Comparison of ENCODE assay signal across 8 cellular contexts in the genomic region with DNA sequence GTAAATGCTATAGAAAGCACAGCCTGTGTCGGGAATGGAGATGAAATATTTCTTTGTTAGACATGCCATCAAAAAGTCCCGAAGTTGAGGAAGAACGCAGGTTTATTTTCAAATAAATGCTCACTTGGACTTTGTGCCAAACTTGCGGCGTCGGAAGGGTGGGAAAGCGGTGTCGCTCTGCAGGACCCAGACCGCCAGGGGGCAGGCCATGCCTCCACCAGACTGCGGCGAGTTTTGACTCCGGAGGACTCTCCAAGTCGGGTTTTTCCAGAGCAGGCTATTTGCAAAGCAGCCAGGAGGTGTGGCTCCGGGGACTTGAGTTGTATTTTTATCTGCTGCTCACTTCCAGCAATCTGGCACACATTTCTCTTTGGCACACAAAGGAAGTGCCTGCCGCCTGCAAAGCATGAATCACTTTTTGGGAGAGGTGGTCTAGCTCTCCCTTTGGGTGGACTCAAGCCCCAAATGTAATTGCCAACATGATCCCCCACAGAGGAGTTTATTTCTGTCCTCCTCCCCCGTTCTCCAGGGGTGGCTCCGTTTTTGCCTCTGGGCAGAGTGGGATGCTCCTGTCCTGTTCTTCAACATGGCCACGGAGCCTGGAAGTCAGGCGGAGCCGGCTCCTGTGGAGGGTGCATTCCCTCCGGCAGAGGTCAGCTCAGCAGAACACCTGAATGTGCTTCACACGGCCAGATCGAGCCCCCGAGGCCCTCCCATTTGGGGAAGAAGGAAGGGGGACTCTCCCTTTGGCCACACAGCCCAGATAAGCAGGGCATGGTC.
DNase-seq lines count a peak whose midpoint lies in the region; ATAC-seq and TF ChIP-seq lines count a peak whose summit lies in the region.

No MANE protein-coding gene starts in this region.

- CTCF ChIA-PET in IMR-90 (lab: Yijun Ruan, JAX): no interaction called here

- H3K27ac ChIP-seq in IMR-90 (ENCODE audit: insufficient read depth, low read length): no peak overlapping the region
- H3K27ac ChIP-seq in mesendoderm (ENCODE audit: low read depth, low read length): no peak overlapping the region

- no peak overlapping the region for H3K4me2 ChIP-seq in IMR-90 (ENCODE audit: low read depth, low read length)
- H3K4me2 ChIP-seq in mesendoderm (ENCODE audit: low read length): no peak overlapping the region

- H3K18ac ChIP-seq in IMR-90 (ENCODE audit: low read depth, low read length) (no peak overlapping the region), mesendoderm (ENCODE audit: low read length) (no peak overlapping the region)

- H3K27me3 ChIP-seq in IMR-90 (ENCODE audit: control insufficient read depth, insufficient read depth, low read length): no peaks in the 10 kb centered on the region
- no peaks in the 10 kb centered on the region for H3K27me3 ChIP-seq in mesendoderm (ENCODE audit: insufficient read depth, low read length, poor library complexity)

- no peaks in the 10 kb centered on the region for H4K20me1 ChIP-seq in IMR-90 (ENCODE audit: insufficient read depth, low read length)

- TF ChIP-seq RAD21 in IMR-90 (IDR thresholded peaks at IDR 0.05; ENCODE audit: low read length): 0 out of 2 replicates have a peak, but pooled peaks have one; percentile 30

- no peak overlapping the region for H2AK5ac ChIP-seq in IMR-90 (ENCODE audit: low read depth, low read length)
- no peak overlapping the region for H2AK5ac ChIP-seq in mesendoderm (ENCODE audit: low read length)

- dilution Hi-C loops in IMR-90 (cut with HindIII; ENCODE audit: low sequenced_read_pairs, unreplicated experiment): no loop called here

- TF ChIP-seq CTCF in IMR-90 (conservative IDR thresholded peaks at IDR 0.05; ENCODE audit: low read depth, low read length) (peak; percentile 47), epithelial cell of esophagus (IDR thresholded peaks at IDR 0.05; ENCODE audit: insufficient read depth, low read depth, low read length, missing control alignments) (peak; percentile 77)

- H2BK15ac ChIP-seq in IMR-90 (ENCODE audit: low read depth, low read length) (no peak overlapping the region), mesendoderm (replicated peaks; ENCODE audit: low read depth) (no peak overlapping the region)

- in situ Hi-C loops in IMR-90 (cut with MboI; ENCODE audit: low sequenced_read_pairs): loop anchor here (10.0 kb wide), 2 partner anchors 381 to 801 kb away; no protein-coding TSS in a partner anchor
- in situ Hi-C loops in SK-MEL-5 (cut with HindIII; ENCODE audit: low pct_unique_long_range_greater_than_20kb, low sequenced_read_pairs): no loop called here

- POLR2A ChIA-PET in IMR-90 (lab: Charles Lee; ENCODE audit: unreplicated experiment): no interaction called here

- H3K14ac ChIP-seq in IMR-90 (replicated peaks; ENCODE audit: low read depth, low read length): no peak overlapping the region

- H4K91ac ChIP-seq in IMR-90 (ENCODE audit: insufficient read depth, low read depth, low read length): no peak overlapping the region

- H3K4me1 ChIP-seq in IMR-90 (ENCODE audit: control insufficient read depth, insufficient read depth, low read length) (no peaks in the 10 kb centered on the region), mesendoderm (ENCODE audit: control insufficient read depth, low read depth, low read length) (no peaks in the 10 kb centered on the region)

- H3K4ac ChIP-seq in IMR-90 (ENCODE audit: low read depth, low read length): no peak overlapping the region
- H3K4ac ChIP-seq in mesendoderm (ENCODE audit: low read depth, low read length): no peak overlapping the region

- 18% methylated on average over 3 of the region's 24 CpGs; no CpG with 5 or more reads in 1 of the 2 experiments for WGBS in IMR-90 (ENCODE audit: extremely low coverage in 2 of 2, insufficient read length in 1 of 2), 2 experiments
- WGBS in mesendoderm (ENCODE audit: extremely low coverage, insufficient coverage, low lambda C conversion rate): no CpG with 5 or more reads among the region's 24 CpGs

- intact Hi-C loops in IMR-90 (cut with micrococcal nuclease): no loop called here

- BruUV-seq in IMR-90 (replicated peaks; lab: Mats Ljungman, UMichigan): no TSS peak

- H3K79me2 ChIP-seq in mesendoderm (ENCODE audit: control insufficient read depth, insufficient read depth, low read length): no peaks in the 10 kb centered on the region

- H3K23ac ChIP-seq in IMR-90 (ENCODE audit: low read depth, low read length): no peak overlapping the region
- no peak overlapping the region for H3K23ac ChIP-seq in mesendoderm (ENCODE audit: low read length)

- no peak overlapping the region for H2BK120ac ChIP-seq in IMR-90 (ENCODE audit: low read depth, low read length)
- H2BK120ac ChIP-seq in mesendoderm (ENCODE audit: low read depth, low read length): no peak overlapping the region

- no peak overlapping the region for H4K5ac ChIP-seq in IMR-90 (ENCODE audit: low read depth, low read length)
- no peak overlapping the region for H4K5ac ChIP-seq in mesendoderm (ENCODE audit: low read length)

- H3K36me3 ChIP-seq in IMR-90 (ENCODE audit: control insufficient read depth, insufficient read depth, low read length): no peaks in the 10 kb centered on the region
- H3K36me3 ChIP-seq in mesendoderm (ENCODE audit: control insufficient read depth, insufficient read depth, low read length): no peaks in the 10 kb centered on the region

- no peak overlapping the region for H4K8ac ChIP-seq in IMR-90 (ENCODE audit: low read depth in 2 of 2, low read length in 2 of 2)
- no peak overlapping the region for H4K8ac ChIP-seq in mesendoderm (ENCODE audit: low read depth, low read length)

- H3K4me3 ChIP-seq in IMR-90 (ENCODE audit: insufficient read depth, low read depth, low read length) (no peak overlapping the region), epithelial cell of esophagus (ENCODE audit: low read length) (no peak overlapping the region), mesendoderm (ENCODE audit: low read length) (no peak overlapping the region)

- no peak overlapping the region for H3K56ac ChIP-seq in IMR-90 (ENCODE audit: extremely low read depth, insufficient read depth, low read length)
- H3K56ac ChIP-seq in mesendoderm (ENCODE audit: low read length): no peak overlapping the region

- no peak overlapping the region for H2BK20ac ChIP-seq in IMR-90 (ENCODE audit: low read depth, low read length)

- H2BK5ac ChIP-seq in IMR-90 (ENCODE audit: low read depth, low read length, poor library complexity, severe bottlenecking): no peak overlapping the region
- H2BK5ac ChIP-seq in mesendoderm (ENCODE audit: low read length): no peak overlapping the region

- no peak overlapping the region for H3K9ac ChIP-seq in IMR-90 (ENCODE audit: low read depth, low read length)
- H3K9ac ChIP-seq in mesendoderm (ENCODE audit: low read length): no peak overlapping the region

- peaks cover 6% of the 10 kb centered on the region; the same call in 1 of the 2 replicates for H3K9me3 ChIP-seq in IMR-90 (ENCODE audit: control insufficient read depth, insufficient read depth, low read length)

- DNase-seq in EH (ENCODE audit: low read depth) (peak; percentile 81), IMR-90 (peak; percentile 21), SK-MEL-5 (ENCODE audit: low read depth, low spot score) (peak; percentile 62), epithelial cell of esophagus (ENCODE audit: low read depth) (peak; percentile 72), mesendoderm (peak; percentile 89), stromal cell of bone marrow (ENCODE audit: low read depth) (peak; percentile 77)

- ATAC-seq in IMR-90 (ENCODE audit: low read depth) (peak; percentile 44; the same call in 1 of the 2 replicates), HG03139 (IDR thresholded peaks at IDR 0.05; ENCODE audit: unreplicated experiment) (no peak), GM19351 (IDR thresholded peaks at IDR 0.05; ENCODE audit: unreplicated experiment) (no peak)

- no peak for TF ChIP-seq POLR2A in IMR-90 (IDR thresholded peaks at IDR 0.05; ENCODE audit: low read depth, low read length)

- H2AFZ ChIP-seq in IMR-90 (replicated peaks; ENCODE audit: low read length, poor library complexity): no peak overlapping the region

- H3K79me1 ChIP-seq in IMR-90 (ENCODE audit: low read depth in 1 of 2, low read length in 2 of 2): no peaks in the 10 kb centered on the region
- no peaks in the 10 kb centered on the region for H3K79me1 ChIP-seq in mesendoderm (ENCODE audit: low read length)

- no peaks in the 10 kb centered on the region for H3K9me1 ChIP-seq in IMR-90 (ENCODE audit: insufficient read depth, low read length)

- no peak overlapping the region for H2AK9ac ChIP-seq in IMR-90 (replicated peaks; ENCODE audit: low read depth, low read length, poor library complexity)

TF ChIP-seq in IMR-90, 13 proteins besides CTCF, POLR2A, EP300 and RAD21:
- peak; percentile 34 for TF ChIP-seq SMC3 (IDR thresholded peaks at IDR 0.05; ENCODE audit: low read depth, low read length)
- TF ChIP-seq, protein P1, sequence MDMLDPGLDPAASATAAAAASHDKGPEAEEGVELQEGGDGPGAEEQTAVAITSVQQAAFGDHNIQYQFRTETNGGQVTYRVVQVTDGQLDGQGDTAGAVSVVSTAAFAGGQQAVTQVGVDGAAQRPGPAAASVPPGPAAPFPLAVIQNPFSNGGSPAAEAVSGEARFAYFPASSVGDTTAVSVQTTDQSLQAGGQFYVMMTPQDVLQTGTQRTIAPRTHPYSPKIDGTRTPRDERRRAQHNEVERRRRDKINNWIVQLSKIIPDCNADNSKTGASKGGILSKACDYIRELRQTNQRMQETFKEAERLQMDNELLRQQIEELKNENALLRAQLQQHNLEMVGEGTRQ (IDR thresholded peaks at IDR 0.05; ENCODE audit: low read depth, low read length): no peak

Comparison
In these comparisons a context has a peak if more than half of its experiments do, and no peak if none do; other contexts are left out.
1. DNase-seq: peak in every context shown above with its lines; median percentile 89 in mesendoderm; 81 in EH; 77 in stromal cell of bone marrow; 72 in epithelial cell of esophagus; 62 in SK-MEL-5; 21 in IMR-90.